ENCODE assay signal across 14 cellular contexts in genomic region chr2:85770786-85771409, GRCh38. TPM values are rescaled to one million over a fixed set of nuclear protein-coding genes. Genes with fewer than 3 reads are reported as not detected.
DNase-seq lines count a peak whose midpoint lies in the region; ATAC-seq and TF ChIP-seq lines count a peak whose summit lies in the region.
"Had no signal": no experiment of that assay in that cellular context is flagged by ENCODE, and none has a peak within 500 bp of the region (broad histone marks: within the 10 kb centered on the region; RNA-seq: fewer than 3 reads in every experiment).

No MANE protein-coding gene starts in this region.

- DNase-seq in heart left ventricle, result peak in 2 of 5 donors; percentile 11 to 47
- DNase-seq in Right ventricle myocardium superior, result no peak
- DNase-seq in psoas muscle, result peak in 1 of 2 donors; percentile 46
- no peak for DNase-seq in uterus
- DNase-seq in COLO829 (ENCODE audit: low spot score), result no peak
- no peak for DNase-seq in A172 (ENCODE audit: low spot score)
- DNase-seq in stimulated activated CD8-positive, alpha-beta memory T cell treated with anti-CD3 and anti-CD28 coated beads, Interleukin-4, amount 100 ng/mL, for 48 hours, result no peak
- DNase-seq: Caco-2, MG63, midbrain, ovary, SW 1271, WERI-Rb-1 had no signal

- H3K4me1 ChIP-seq in heart left ventricle (peaks cover 52 to 96% (median 86%) of the 10 kb centered on the region in 12 donors), gastroesophageal sphincter (peaks cover 23 to 96% (median 72%) of the 10 kb centered on the region in 3 donors), psoas muscle (peaks cover 79% of the 10 kb centered on the region), uterus (peaks cover 29 to 48% of the 10 kb centered on the region in 2 donors)
- H3K4me1 ChIP-seq: Caco-2 had no signal

- TF ChIP-seq POLR2A in heart left ventricle (IDR thresholded peaks at IDR 0.05), result no peak
- no peak for TF ChIP-seq POLR2A in gastroesophageal sphincter (IDR thresholded peaks at IDR 0.05)
- TF ChIP-seq POLR2A in uterus (IDR thresholded peaks at IDR 0.05), result no peak

- H3K4me3 ChIP-seq in heart left ventricle (no peak overlapping the region), gastroesophageal sphincter (no peak overlapping the region), psoas muscle (peak overlapping the region; percentile 47), uterus (no peak overlapping the region)
- H3K4me3 ChIP-seq: MG63, ovary had no signal

- WGBS in heart left ventricle, 4 donors, result 80 to 89% (median 85%) methylated on average over 10 of the region's 10 CpGs
- 70 to 86% methylated on average over 1 to 5 of the region's 10 CpGs for WGBS in gastroesophageal sphincter (ENCODE audit: low coverage in 1 of 2), 2 donors
- WGBS in psoas muscle, 3 donors, result 83 to 89% (median 89%) methylated on average over 10 of the region's 10 CpGs

- H3K36me3 ChIP-seq in heart left ventricle (peaks cover 0 to 34% (median 0%) of the 10 kb centered on the region in 9 donors), gastroesophageal sphincter (peaks cover 0 to 37% of the 10 kb centered on the region in 2 donors), psoas muscle (ENCODE audit: insufficient read depth in 1 of 2, low read depth in 1 of 2) (peaks cover 0 to 6% of the 10 kb centered on the region in 2 donors), uterus (no peaks in the 10 kb centered on the region)
- H3K36me3 ChIP-seq: ovary had no signal

- peaks cover 0 to under 1% (median 0%) of the 10 kb centered on the region in 9 donors for H3K27me3 ChIP-seq in heart left ventricle
- no peaks in the 10 kb centered on the region for H3K27me3 ChIP-seq in gastroesophageal sphincter
- H3K27me3 ChIP-seq in psoas muscle (ENCODE audit: insufficient read depth in 3 of 3, low read length in 2 of 3), result no peaks in the 10 kb centered on the region
- H3K27me3 ChIP-seq in uterus, result no peaks in the 10 kb centered on the region
- H3K27me3 ChIP-seq: MG63, ovary had no signal

- H3K9me3 ChIP-seq in heart left ventricle (no peaks in the 10 kb centered on the region), gastroesophageal sphincter (no peaks in the 10 kb centered on the region), psoas muscle (no peaks in the 10 kb centered on the region), uterus (no peaks in the 10 kb centered on the region)
- H3K9me3 ChIP-seq: Caco-2, MG63, ovary had no signal

- TF ChIP-seq CTCF in heart left ventricle (IDR thresholded peaks at IDR 0.05), result no peak
- TF ChIP-seq CTCF in gastroesophageal sphincter (IDR thresholded peaks at IDR 0.05), result no peak
- no peak for TF ChIP-seq CTCF in psoas muscle (IDR thresholded peaks at IDR 0.05)
- TF ChIP-seq CTCF in uterus (IDR thresholded peaks at IDR 0.05), result no peak

- ATAC-seq in heart left ventricle (no peak), Right ventricle myocardium superior (ENCODE audit: poor library complexity) (no peak), gastroesophageal sphincter (no peak), psoas muscle (no peak)

- H3K27ac ChIP-seq in heart left ventricle, result peak overlapping the region in 11 of 12 donors; percentile 52 to 95 (median 92)
- H3K27ac ChIP-seq in gastroesophageal sphincter, result peak overlapping the region in 3 of 4 donors; percentile 85 to 90 (median 88)
- H3K27ac ChIP-seq in psoas muscle, result peak overlapping the region; percentile 98
- H3K27ac ChIP-seq in uterus, result peak overlapping the region; percentile 82 to 92

- intact Hi-C loops in heart left ventricle (cut with DNase I), result loop anchor here in 2 of 10 donors (2.0 to 5.0 kb wide), 2 partner anchors 20 to 34 kb away; no protein-coding TSS in a partner anchor
- intact Hi-C loops in Right ventricle myocardium superior (cut with DNase I), result no loop called here
- intact Hi-C loops in psoas muscle (cut with DNase I), result loop anchor here (2.0 to 5.0 kb wide), 2 partner anchors 16 to 39 kb away; no protein-coding TSS in a partner anchor
- intact Hi-C loops in uterus (cut with DNase I; ENCODE audit: low total_unique reads), result no loop called here

- TF ChIP-seq EP300 in gastroesophageal sphincter (IDR thresholded peaks at IDR 0.05), result no peak

RNA-seq across cellular contexts. Expression of gene ATOH8, which starts 17.1 kb away (rescaled TPM):
- total RNA-seq in heart left ventricle (100 to 1,000 TPM in 1 of 9 donors, 10 to 100 TPM in 8; 11.8 to 103 (median 18.5) TPM), Right ventricle myocardium superior (25.8 TPM), gastroesophageal sphincter (10 to 100 TPM; 34.5 to 79.5 (median 59.6) TPM), psoas muscle (10 to 100 TPM; 22.0 to 82.1 (median 57.3) TPM), uterus (10 to 100 TPM; 13.2 to 83.0 (median 45.3) TPM)
- polyA plus RNA-seq in heart left ventricle (10 to 100 TPM; 22.9 to 37.9 TPM), psoas muscle (10 to 100 TPM; 48.7 to 77.2 (median 59.4) TPM)
- 1.7 and 3.2 TPM in 2 replicates for total RNA-seq in A172 (2014; rRNA removed; shearing (Covaris generic))
- total RNA-seq: Caco-2 had no signal

Comparison
In these comparisons a context has a peak if more than half of its experiments do, and no peak if none do; other contexts are left out.
1. intact Hi-C loops: an anchor here in psoas muscle (2.0 to 5.0 kb wide); none called in Right ventricle myocardium superior and uterus.